In genomic region chr19:45876411-45877197, GRCh38 we compare ENCODE assay signal across 9 cellular contexts. TPM values are rescaled to one million over a fixed set of nuclear protein-coding genes. Genes with fewer than 3 reads are reported as not detected.
DNase-seq lines count a peak whose midpoint lies in the region; ATAC-seq lines count a peak whose summit lies in the region.
"Had no signal": no experiment of that assay in that cellular context is flagged by ENCODE, and none has a peak within 500 bp of the region (broad histone marks: within the 10 kb centered on the region; RNA-seq: fewer than 3 reads in every experiment).

No MANE protein-coding gene starts in this region.

- H3K9me3 Mint-ChIP-seq in activated naive CD4-positive, alpha-beta T cell treated with anti-CD3 and anti-CD28 coated beads for 36 hours, result no peaks in the 10 kb centered on the region

- no peaks in the 10 kb centered on the region for H3K36me3 Mint-ChIP-seq in activated naive CD4-positive, alpha-beta T cell treated with anti-CD3 and anti-CD28 coated beads for 36 hours (ENCODE audit: low read depth)

- peak overlapping the region; percentile 63; the same call in 1 of the 2 replicates for H3K4me3 ChIP-seq in iPS-20b (ENCODE audit: low read length)

- H3K36me3 ChIP-seq in iPS-20b (ENCODE audit: insufficient read depth, low read depth, low read length), result peaks cover 9% of the 10 kb centered on the region; the same call in 1 of the 2 replicates

- peaks cover 6% of the 10 kb centered on the region; the same call in 1 of the 2 replicates for H3K4me1 ChIP-seq in iPS-20b (ENCODE audit: insufficient read depth, low read length)

- H3K4me3 Mint-ChIP-seq in activated naive CD4-positive, alpha-beta T cell treated with anti-CD3 and anti-CD28 coated beads for 36 hours, result peak overlapping the region; percentile 0

- peak overlapping the region; percentile 56; the same call in 1 of the 2 replicates for H3K9ac ChIP-seq in iPS-20b (ENCODE audit: low read depth, low read length)

- H3K9me3 ChIP-seq in iPS-20b (ENCODE audit: insufficient read depth, low read depth, low read length), result no peaks in the 10 kb centered on the region

- ATAC-seq in GM18868 (IDR thresholded peaks at IDR 0.05; ENCODE audit: unreplicated experiment) (no peak), GM18498 (IDR thresholded peaks at IDR 0.05; ENCODE audit: unreplicated experiment) (no peak)

- peak overlapping the region; percentile 28 for H3K27ac Mint-ChIP-seq in activated naive CD4-positive, alpha-beta T cell treated with anti-CD3 and anti-CD28 coated beads for 36 hours

- intact Hi-C loops in activated naive CD4-positive, alpha-beta T cell treated with anti-CD3 and anti-CD28 coated beads for 36 hours (cut with micrococcal nuclease), result loop anchor here (1.0 kb wide), 1 partner anchor 13 kb away; the partner anchor contains the start of gene SYMPK

- H3K27ac ChIP-seq in iPS-20b (ENCODE audit: low read length), result no peak overlapping the region

- peaks cover 19% of the 10 kb centered on the region for H3K4me1 Mint-ChIP-seq in activated naive CD4-positive, alpha-beta T cell treated with anti-CD3 and anti-CD28 coated beads for 36 hours (ENCODE audit: low read depth)

- CTCF ChIA-PET in activated naive CD4-positive, alpha-beta T cell treated with anti-CD3 and anti-CD28 coated beads for 36 hours (lab: Charles Lee), result interaction anchor here (0.7 kb wide), 1 partner anchor 165 kb away, joined by 3 read pairs; no protein-coding TSS in a partner anchor

- H3K27me3 Mint-ChIP-seq in activated naive CD4-positive, alpha-beta T cell treated with anti-CD3 and anti-CD28 coated beads for 36 hours (ENCODE audit: low read depth), result peaks cover 28% of the 10 kb centered on the region

- DNase-seq in GM19238 (ENCODE audit: insufficient read length, low spot score) (peak; percentile 62), NCI-H82 (lab: John Stamatoyannopoulos, UW) (no peak), NCI-H2107 (lab: John Stamatoyannopoulos, UW) (no peak)
- peak; percentile 80 for DNase-seq in activated naive CD4-positive, alpha-beta T cell treated with anti-CD3 and anti-CD28 coated beads for 36 hours
- peak; percentile 56 for DNase-seq in stimulated activated CD4-positive, alpha-beta T cell treated with anti-CD3 and anti-CD28 coated beads, Interleukin-15, amount 100 ng/mL, for 24 hours

- H3K27me3 ChIP-seq in iPS-20b (ENCODE audit: insufficient read depth, low read length), result no peaks in the 10 kb centered on the region

RNA-seq across cellular contexts. Expression of gene IRF2BP1, which starts 9.3 kb away (rescaled TPM):
- 10 to 100 TPM; 11.4 TPM for total RNA-seq in activated naive CD4-positive, alpha-beta T cell treated with anti-CD3 and anti-CD28 coated beads for 36 hours

RNA-seq across cellular contexts. Expression of gene FOXA3, which starts 12.5 kb away (rescaled TPM):
- under 1 TPM in 1 of 2 experiments, not detected in 1; 0.20 TPM for total RNA-seq in activated naive CD4-positive, alpha-beta T cell treated with anti-CD3 and anti-CD28 coated beads for 36 hours
- total RNA-seq: pulmonary artery endothelial cell had no signal

RNA-seq across cellular contexts. Expression of gene SYMPK, which starts 13.7 kb away (rescaled TPM):
- total RNA-seq in activated naive CD4-positive, alpha-beta T cell treated with anti-CD3 and anti-CD28 coated beads for 36 hours, result 10 to 100 TPM; 96.9 to 97.4 TPM

RNA-seq across cellular contexts. Expression of gene MYPOP, which starts 25.8 kb away (rescaled TPM):
- 1 to 10 TPM; 4.5 to 4.8 TPM for total RNA-seq in activated naive CD4-positive, alpha-beta T cell treated with anti-CD3 and anti-CD28 coated beads for 36 hours

RNA-seq across cellular contexts. Expression of gene NANOS2, which starts 38.0 kb away (rescaled TPM):
- not detected for total RNA-seq in activated naive CD4-positive, alpha-beta T cell treated with anti-CD3 and anti-CD28 coated beads for 36 hours
- total RNA-seq: pulmonary artery endothelial cell had no signal

Comparison
In these comparisons a context has a peak if more than half of its experiments do, and no peak if none do; other contexts are left out.
1. DNase-seq: peak in GM19238 (single experiment), activated naive CD4-positive, alpha-beta T cell treated with anti-CD3 and anti-CD28 coated beads for 36 hours (single experiment) and stimulated activated CD4-positive, alpha-beta T cell treated with anti-CD3 and anti-CD28 coated beads, Interleukin-15, amount 100 ng/mL, for 24 hours (single experiment); none in NCI-H82 (single experiment) and NCI-H2107 (single experiment).